Comparison of ENCODE assay signal across 13 cellular contexts in the genomic region with DNA sequence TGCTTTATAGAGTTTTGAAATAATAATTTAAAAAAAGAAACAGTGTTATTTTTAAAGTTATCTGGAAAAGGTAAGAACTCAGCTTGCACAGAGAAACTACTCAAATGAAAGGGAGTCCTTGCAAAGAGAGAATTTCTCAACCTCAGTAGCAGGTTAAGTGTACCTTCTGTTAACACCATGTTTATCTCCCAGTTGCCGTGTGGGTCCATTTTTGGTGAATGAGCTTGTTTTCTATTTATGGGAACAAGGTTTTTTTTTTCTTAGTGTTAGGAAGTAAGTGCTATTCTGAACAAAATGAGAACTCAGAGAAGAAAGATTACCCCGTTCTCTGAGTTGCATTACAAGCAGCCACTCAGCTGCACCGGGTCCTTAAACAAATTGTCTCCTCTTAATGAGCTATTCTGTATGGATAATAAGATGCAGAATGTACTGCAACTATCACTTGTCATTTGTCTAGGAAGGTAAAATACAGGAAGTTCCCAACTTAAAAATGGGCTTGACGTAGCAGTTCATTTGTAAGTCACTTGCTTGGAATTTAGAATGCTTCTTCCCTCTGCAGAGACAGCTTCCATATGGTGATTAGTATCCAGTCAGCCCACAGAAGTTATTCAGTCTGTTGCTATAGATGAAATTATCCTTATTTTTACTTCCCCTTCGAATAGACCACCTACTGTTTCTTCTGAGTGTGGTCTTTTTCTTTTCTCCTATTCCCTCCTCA.
DNase-seq lines count a peak whose midpoint lies in the region; ATAC-seq and TF ChIP-seq lines count a peak whose summit lies in the region.
"Had no signal": no experiment of that assay in that cellular context is flagged by ENCODE, and none has a peak within 500 bp of the region (broad histone marks: within the 10 kb centered on the region; RNA-seq: fewer than 3 reads in every experiment).

No MANE protein-coding gene starts in this region.

- H3K9ac ChIP-seq in endodermal cell (ENCODE audit: extremely low read depth, low read length, poor library complexity, severe bottlenecking), result no peak overlapping the region

- H3K36me3 ChIP-seq in endodermal cell (ENCODE audit: control insufficient read depth, insufficient read depth, low read length) (no peaks in the 10 kb centered on the region), tibial artery (no peaks in the 10 kb centered on the region)
- H3K36me3 ChIP-seq: tibial nerve had no signal

- CTCF ChIA-PET in activated CD4-positive, alpha-beta T cell treated with anti-CD3 and anti-CD28 coated beads for 36 hours (lab: Charles Lee), result interaction anchor here (0.6 to 1.1 kb wide), 5 partner anchors 11 to 1750 kb away, joined by 3 to 6 read pairs (median 3); no protein-coding TSS in a partner anchor

- ATAC-seq in activated CD4-positive, alpha-beta T cell treated with anti-CD3 and anti-CD28 coated beads for 36 hours, result no peak
- ATAC-seq: body of pancreas, sciatic nerve had no signal

- H3K27ac Mint-ChIP-seq in endodermal cell, result peak overlapping the region; percentile 9
- H3K27ac Mint-ChIP-seq in type B pancreatic cell, result no peak overlapping the region
- H3K27ac Mint-ChIP-seq in activated CD4-positive, alpha-beta T cell treated with anti-CD3 and anti-CD28 coated beads for 36 hours, result no peak overlapping the region

- POLR2A ChIA-PET in activated CD4-positive, alpha-beta T cell treated with anti-CD3 and anti-CD28 coated beads for 36 hours (lab: Charles Lee), result interaction anchor here (0.7 kb wide), 1 partner anchor 117 kb away, joined by 3 read pairs; no protein-coding TSS in a partner anchor

- H3K9me3 Mint-ChIP-seq in endodermal cell (peaks cover 8% of the 10 kb centered on the region), type B pancreatic cell (peaks cover 6% of the 10 kb centered on the region)
- no peaks in the 10 kb centered on the region for H3K9me3 Mint-ChIP-seq in activated CD4-positive, alpha-beta T cell treated with anti-CD3 and anti-CD28 coated beads for 36 hours (ENCODE audit: low read depth)

- H3K4me1 ChIP-seq in endodermal cell (ENCODE audit: control insufficient read depth, insufficient read depth, low read length) (peaks cover 3% of the 10 kb centered on the region), tibial artery (peaks cover 0 to 43% (median 6%) of the 10 kb centered on the region in 4 donors)
- H3K4me1 ChIP-seq: tibial nerve had no signal

- H3K27ac ChIP-seq in endodermal cell (ENCODE audit: low read depth, low read length), result no peak overlapping the region
- H3K27ac ChIP-seq in tibial artery, result peak overlapping the region; percentile 22 to 67
- H3K27ac ChIP-seq: body of pancreas, tibial nerve had no signal

- H3K4me3 Mint-ChIP-seq in endodermal cell (no peak overlapping the region), type B pancreatic cell (no peak overlapping the region)
- H3K4me3 Mint-ChIP-seq in activated CD4-positive, alpha-beta T cell treated with anti-CD3 and anti-CD28 coated beads for 36 hours, result no peak overlapping the region

- H3K9me3 ChIP-seq in endodermal cell (ENCODE audit: control insufficient read depth, low read length), result peaks cover 9% of the 10 kb centered on the region
- H3K9me3 ChIP-seq in tibial artery, result peaks cover 0 to 4% (median 0%) of the 10 kb centered on the region in 3 donors
- H3K9me3 ChIP-seq: body of pancreas had no signal

- DNase-seq in LHCN-M2 (ENCODE audit: low read depth) (peak; percentile 20), endodermal cell (no peak), kidney tubule cell (ENCODE audit: low spot score) (peak; percentile 33), tibial artery (no peak), NCI-H2107 (lab: John Stamatoyannopoulos, UW) (no peak), type B pancreatic cell (ENCODE audit: extremely low spot score, unreplicated experiment) (no peak), NCI-H1436 treated with DMSO at 0.1 percent for 48 hours (lab: John Stamatoyannopoulos, UW) (no peak)
- no peak for DNase-seq in activated CD4-positive, alpha-beta T cell treated with anti-CD3 and anti-CD28 coated beads for 36 hours
- DNase-seq: activated CD4-positive, CD25-positive, alpha-beta regulatory T cell treated with anti-CD3 and anti-CD28 coated beads, Interleukin-2, amount 50 U/mL, for 72 hours; activated T-cell treated with anti-CD3 and anti-CD28 coated beads, Interleukin-2, amount 50 U/mL, for 1 hour; body of pancreas had no signal

- H3K4me3 ChIP-seq in endodermal cell (ENCODE audit: low read length) (no peak overlapping the region), tibial artery (peak overlapping the region in 1 of 2 donors; percentile 3)
- H3K4me3 ChIP-seq: body of pancreas, tibial nerve had no signal

- H3K36me3 Mint-ChIP-seq in endodermal cell (ENCODE audit: low read depth) (peaks cover 11% of the 10 kb centered on the region), type B pancreatic cell (peaks cover 14% of the 10 kb centered on the region)
- no peaks in the 10 kb centered on the region for H3K36me3 Mint-ChIP-seq in activated CD4-positive, alpha-beta T cell treated with anti-CD3 and anti-CD28 coated beads for 36 hours (ENCODE audit: low read depth)

- WGBS in endodermal cell (ENCODE audit: insufficient coverage in 1 of 2, insufficient read length in 1 of 2), 2 experiments, result 89 to 93% methylated on average over 3 to 5 of the region's 5 CpGs

- H3K4me1 Mint-ChIP-seq in endodermal cell (peaks cover 7% of the 10 kb centered on the region), type B pancreatic cell (ENCODE audit: unreplicated experiment) (peaks cover 41% of the 10 kb centered on the region)
- H3K4me1 Mint-ChIP-seq in activated CD4-positive, alpha-beta T cell treated with anti-CD3 and anti-CD28 coated beads for 36 hours, result no peaks in the 10 kb centered on the region

- intact Hi-C loops in tibial artery (cut with DNase I; ENCODE audit: low total_unique reads), result loop anchor here (5.0 kb wide), 1 partner anchor 74 kb away; the partner anchor contains the start of gene LTBP1
- intact Hi-C loops in activated CD4-positive, alpha-beta T cell treated with anti-CD3 and anti-CD28 coated beads for 36 hours (cut with DNase I, micrococcal nuclease), result no loop called here

- H3K27me3 Mint-ChIP-seq in endodermal cell (ENCODE audit: insufficient read depth) (no peaks in the 10 kb centered on the region), type B pancreatic cell (no peaks in the 10 kb centered on the region)
- peaks cover 23% of the 10 kb centered on the region for H3K27me3 Mint-ChIP-seq in activated CD4-positive, alpha-beta T cell treated with anti-CD3 and anti-CD28 coated beads for 36 hours

- no peaks in the 10 kb centered on the region for H3K27me3 ChIP-seq in endodermal cell (ENCODE audit: control insufficient read depth, insufficient read depth, low read length, poor library complexity, severe bottlenecking)
- H3K27me3 ChIP-seq in tibial artery, result no peaks in the 10 kb centered on the region
- H3K27me3 ChIP-seq: body of pancreas, tibial nerve had no signal

- no peak for TF ChIP-seq CTCF in endodermal cell (conservative IDR thresholded peaks at IDR 0.05)
- TF ChIP-seq CTCF in tibial artery (IDR thresholded peaks at IDR 0.05), result no peak
- no peak for TF ChIP-seq CTCF in type B pancreatic cell (conservative IDR thresholded peaks at IDR 0.05)

Comparison
In these comparisons a context has a peak if more than half of its experiments do, and no peak if none do; other contexts are left out.
1. DNase-seq: peak in LHCN-M2 (single experiment) and kidney tubule cell (single experiment); none in endodermal cell (single experiment), tibial artery (0 of 2), NCI-H2107 (single experiment), type B pancreatic cell (single experiment), NCI-H1436 treated with DMSO at 0.1 percent for 48 hours (single experiment) and activated CD4-positive, alpha-beta T cell treated with anti-CD3 and anti-CD28 coated beads for 36 hours (single experiment).